In the genomic region with DNA sequence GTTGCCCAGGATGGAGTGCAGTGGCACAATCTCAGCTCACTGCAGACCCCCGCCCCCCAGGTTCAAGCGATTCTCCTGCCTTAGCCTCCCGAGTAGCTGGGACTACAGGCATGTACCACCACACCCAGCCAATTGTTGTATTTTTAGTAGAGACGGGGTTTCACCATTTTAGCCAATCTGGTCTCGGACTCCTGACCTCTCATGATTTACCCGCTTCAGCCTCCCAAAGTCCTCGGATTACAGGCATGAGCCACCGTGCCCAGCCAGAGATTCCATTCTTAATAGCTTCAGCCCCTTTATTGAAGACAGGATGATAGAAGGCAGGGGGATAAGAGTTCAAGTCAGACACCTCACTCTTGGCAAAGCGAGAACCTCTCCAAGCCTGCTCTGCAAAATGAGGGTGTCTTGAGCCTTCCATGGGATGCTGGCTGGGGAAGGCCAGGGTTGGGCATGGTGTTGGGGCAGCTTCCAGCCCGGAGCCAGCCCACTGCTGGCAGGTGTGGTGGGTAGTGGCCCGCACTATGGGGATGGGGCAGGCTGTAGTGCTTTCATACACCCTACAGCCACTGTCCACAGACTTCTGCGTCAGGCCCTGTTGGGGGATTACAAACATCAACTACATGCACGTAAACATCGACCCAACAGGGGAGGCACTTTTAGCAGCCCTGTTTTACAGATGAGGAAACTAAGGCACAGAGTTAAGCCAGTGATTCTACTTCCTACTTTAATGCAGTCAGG, we compare ENCODE assay signal across 11 cellular contexts. TPM values are rescaled to one million over a fixed set of nuclear protein-coding genes. Genes with fewer than 3 reads are reported as not detected.
DNase-seq lines count a peak whose midpoint lies in the region; ATAC-seq and TF ChIP-seq lines count a peak whose summit lies in the region.
"Had no signal": no experiment of that assay in that cellular context is flagged by ENCODE, and none has a peak within 500 bp of the region (broad histone marks: within the 10 kb centered on the region; RNA-seq: fewer than 3 reads in every experiment).

No MANE protein-coding gene starts in this region.

- TF ChIP-seq RAD21 in SK-N-SH (IDR thresholded peaks at IDR 0.05; ENCODE audit: low read length): no peak

- DNase-seq in SK-N-SH (no peak), RWPE1 (ENCODE audit: low spot score) (no peak), spleen (no peak), NAMALWA (ENCODE audit: low spot score) (no peak), NCI-H2196 treated with DMSO at 0.1 percent for 48 hours (lab: John Stamatoyannopoulos, UW; ENCODE audit: unreplicated experiment) (no peak)
- DNase-seq: 8988T, GF-D8 had no signal

- TF ChIP-seq POLR2A in spleen (IDR thresholded peaks at IDR 0.05): no peak

- peaks cover 56% of the 10 kb centered on the region for H4K20me1 ChIP-seq in SK-N-SH (ENCODE audit: insufficient read depth)

- no peaks in the 10 kb centered on the region for H3F3A ChIP-seq in SK-N-SH (replicated peaks; ENCODE audit: insufficient read depth)

- peak overlapping the region; percentile 100; the same call in 1 of the 2 replicates for H3K4me2 ChIP-seq in SK-N-SH

- no peak for ATAC-seq in SK-N-SH treated with all-trans-retinoic acid at 6 μM for 48 hours
- no peak for ATAC-seq in HG03565 (IDR thresholded peaks at IDR 0.05; ENCODE audit: unreplicated experiment)

- H3K4me3 ChIP-seq in SK-N-SH (ENCODE audit: low read depth in 2 of 2, low read length in 1 of 2) (no peak overlapping the region), iPS-18a (ENCODE audit: low read length) (peak overlapping the region; percentile 83), spleen (no peak overlapping the region)

- no peaks in the 10 kb centered on the region for H3K27me3 ChIP-seq in SK-N-SH (ENCODE audit: insufficient read depth)
- no peaks in the 10 kb centered on the region for H3K27me3 ChIP-seq in iPS-18a (ENCODE audit: control insufficient read depth, insufficient read depth, low read length)
- H3K27me3 ChIP-seq in spleen (replicated peaks in 1 of 7): no peaks in the 10 kb centered on the region

- intact Hi-C loops in spleen (cut with DNase I; ENCODE audit: low total_unique reads): loop anchor here (5.0 kb wide), 2 partner anchors 68 to 188 kb away; partner anchors contain the start of genes PMM2 and TMEM186

- CTCF ChIA-PET in SK-N-SH (lab: Yijun Ruan, JAX) (interaction anchor here (0.6 to 2.2 kb wide), 4 partner anchors 13 to 205 kb away, joined by 3 to 5 read pairs (median 4); no protein-coding TSS in a partner anchor), RWPE1 (lab: Yijun Ruan, JAX) (no interaction called here)

- H3K9me3 ChIP-seq in SK-N-SH (no peaks in the 10 kb centered on the region), iPS-18a (ENCODE audit: control insufficient read depth, low read depth, low read length) (no peaks in the 10 kb centered on the region), spleen (no peaks in the 10 kb centered on the region)

- TF ChIP-seq EP300 in SK-N-SH (IDR thresholded peaks at IDR 0.05; ENCODE audit: borderline replicate concordance in 1 of 2, low read depth in 1 of 2, low read length in 1 of 2): no peak

- H3K9ac ChIP-seq in SK-N-SH (no peak overlapping the region), iPS-18a (ENCODE audit: low read length) (peak overlapping the region; percentile 21)

- H3K9me2 ChIP-seq in SK-N-SH: no peaks in the 10 kb centered on the region

- 92% methylated on average over 14 of the region's 14 CpGs for WGBS in SK-N-SH (ENCODE audit: low lambda C conversion rate)
- 89 to 94% (median 92%) methylated on average over 12 to 14 of the region's 14 CpGs for WGBS in spleen, 5 donors

- H3K4me1 ChIP-seq in SK-N-SH (ENCODE audit: control insufficient read depth in 1 of 2, insufficient read depth in 2 of 2, low read depth in 1 of 2, low read length in 1 of 2): peaks cover 29 to 35% of the 10 kb centered on the region in 2 experiments; a peak in 2 of 4 replicates
- H3K4me1 ChIP-seq in iPS-18a (ENCODE audit: control insufficient read depth, low read depth, low read length): peaks cover 24% of the 10 kb centered on the region
- H3K4me1 ChIP-seq in spleen: peaks cover 27 to 92% (median 79%) of the 10 kb centered on the region in 6 donors

- H3K27ac ChIP-seq in SK-N-SH (ENCODE audit: low read depth in 2 of 2, low read length in 1 of 2) (no peak overlapping the region), RWPE1 (peak overlapping the region; percentile 92), iPS-18a (ENCODE audit: low read length) (no peak overlapping the region), spleen (peak overlapping the region in 6 of 8 donors; percentile 19 to 94 (median 63))

- H3K36me3 ChIP-seq in SK-N-SH (replicated peaks in 1 of 2; ENCODE audit: control insufficient read depth in 1 of 2, insufficient read depth in 2 of 2, low read length in 1 of 2) (no peaks in the 10 kb centered on the region), iPS-18a (ENCODE audit: control insufficient read depth, low read depth, low read length) (peaks cover 2% of the 10 kb centered on the region), spleen (no peaks in the 10 kb centered on the region)

- no peak for TF ChIP-seq CTCF in SK-N-SH (IDR thresholded peaks at IDR 0.05)
- TF ChIP-seq CTCF in RWPE1 (conservative IDR thresholded peaks at IDR 0.05; ENCODE audit: low read depth): no peak
- no peak for TF ChIP-seq CTCF in spleen (IDR thresholded peaks at IDR 0.05 in 8 of 11, conservative IDR thresholded peaks at IDR 0.05 in 3 of 11)

- H2AFZ ChIP-seq in SK-N-SH (ENCODE audit: low read depth): no peak overlapping the region

- H3K79me2 ChIP-seq in SK-N-SH (ENCODE audit: insufficient read depth): peaks cover 78% of the 10 kb centered on the region

- POLR2A ChIA-PET in SK-N-SH (lab: Yijun Ruan, JAX): no interaction called here
- POLR2A ChIA-PET in RWPE1 (lab: Yijun Ruan, JAX; ENCODE audit: low non-redundant PET): no interaction called here

TF ChIP-seq in SK-N-SH, 30 proteins besides CTCF, POLR2A, EP300 and RAD21:
- TF ChIP-seq EZH2phosphoT487 (IDR thresholded peaks at IDR 0.05; ENCODE audit: borderline replicate concordance, low read depth) (no peak), NRF1 (IDR thresholded peaks at IDR 0.05; ENCODE audit: low read depth, low read length) (no peak), CHD2 (IDR thresholded peaks at IDR 0.05; ENCODE audit: low read length, partially characterized antibody) (no peak)
TF ChIP-seq in SK-N-SH: peak in this region for 0.

TF ChIP-seq in SK-N-SH treated with all-trans-retinoic acid at 6 μM for 48 hours, 23 proteins besides CTCF, POLR2A, EP300 and RAD21:
- no peak for TF ChIP-seq GLIS3 (CRISPR knock-in tag; IDR thresholded peaks at IDR 0.05)

RNA-seq across cellular contexts. Expression of gene CARHSP1, which starts 3.5 kb away (rescaled TPM):
- 60.6 and 93.6 TPM in 2 replicates for polyA plus RNA-seq in SK-N-SH (2012; rRNA removed)
- 41.7 and 53.3 TPM in 2 replicates for polyA plus RNA-seq in SK-N-SH (2012; cell fraction: cytosol; rRNA removed)
- polyA plus RNA-seq in SK-N-SH (2012; cell fraction: nucleus; rRNA removed): 56.6 and 82.5 TPM in 2 replicates
- total RNA-seq in spleen: 10 to 100 TPM; 45.5 to 75.2 (median 53.2) TPM
- polyA plus RNA-seq in spleen: 10 to 100 TPM; 42.6 to 98.0 (median 84.2) TPM

RNA-seq across cellular contexts. Expression of gene LITAFD, which starts 16.8 kb away (rescaled TPM):
- not detected in 2 replicates for polyA plus RNA-seq in SK-N-SH (2012; rRNA removed)
- polyA plus RNA-seq in SK-N-SH (2012; cell fraction: cytosol; rRNA removed): not detected in 2 replicates
- polyA plus RNA-seq in SK-N-SH (2012; cell fraction: nucleus; rRNA removed): not detected in 2 replicates
- total RNA-seq in spleen: not detected
- not detected for polyA plus RNA-seq in spleen
- total RNA-seq: dermis microvascular lymphatic vessel endothelial cell had no signal

Comparison
In these comparisons a context has a peak if more than half of its experiments do, and no peak if none do; other contexts are left out.
1. H3K27ac ChIP-seq: peak in RWPE1 (single experiment) and spleen (6 of 8); none in SK-N-SH (0 of 2) and iPS-18a (single experiment).